18 cellular contexts compared by ENCODE assay signal in the genomic region with DNA sequence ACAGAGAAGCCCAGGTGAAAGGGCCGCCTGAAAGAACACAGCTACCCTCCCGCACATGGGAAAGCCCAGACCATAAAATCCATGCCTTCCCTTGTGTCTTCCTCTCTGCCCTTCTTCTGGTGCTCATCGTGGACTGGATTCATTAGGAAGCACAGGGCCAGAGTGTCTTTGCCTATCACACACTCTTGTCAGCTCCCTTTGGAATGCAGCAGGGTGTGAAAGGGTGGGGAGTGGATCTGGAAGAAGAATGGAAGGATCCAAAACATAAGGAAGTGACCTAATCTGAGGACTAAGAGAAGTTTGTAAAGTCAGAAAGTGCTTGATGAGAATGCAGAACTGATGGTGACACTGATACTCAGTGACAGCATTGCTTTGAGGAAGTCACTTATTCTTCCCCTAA.
DNase-seq lines count a peak whose midpoint lies in the region; TF ChIP-seq lines count a peak whose summit lies in the region.
"Had no signal": no experiment of that assay in that cellular context is flagged by ENCODE, and none has a peak within 500 bp of the region (broad histone marks: within the 10 kb centered on the region; RNA-seq: fewer than 3 reads in every experiment).

No MANE protein-coding gene starts in this region.

- H3K4me3 Mint-ChIP-seq in activated CD4-positive, alpha-beta memory T cell treated with anti-CD3 and anti-CD28 coated beads, Interleukin-2, amount 10 ng/mL, durations not matched to agents 7 days and 5 days, result no peak overlapping the region
- H3K4me3 Mint-ChIP-seq: CD4-positive, alpha-beta memory T cell had no signal

- H2AFZ ChIP-seq in PC-9, result no peak overlapping the region
- H2AFZ ChIP-seq: GM23248 had no signal

- H3K27ac Mint-ChIP-seq in activated CD4-positive, alpha-beta memory T cell treated with anti-CD3 and anti-CD28 coated beads, Interleukin-2, amount 10 ng/mL, durations not matched to agents 7 days and 5 days, result no peak overlapping the region
- H3K27ac Mint-ChIP-seq: CD4-positive, alpha-beta memory T cell had no signal

- TF ChIP-seq CTCF in neutrophil (IDR thresholded peaks at IDR 0.05), result no peak
- TF ChIP-seq CTCF in PC-9 (conservative IDR thresholded peaks at IDR 0.05), result no peak

- H3K9me3 ChIP-seq in neutrophil (no peaks in the 10 kb centered on the region), PC-9 (ENCODE audit: insufficient read depth, low read depth) (no peaks in the 10 kb centered on the region)
- H3K9me3 ChIP-seq: BE2C had no signal

- H3K36me3 ChIP-seq in neutrophil (no peaks in the 10 kb centered on the region), PC-9 (ENCODE audit: low read depth) (no peaks in the 10 kb centered on the region)
- H3K36me3 ChIP-seq: BE2C had no signal

- H3K36me3 Mint-ChIP-seq in activated CD4-positive, alpha-beta memory T cell treated with anti-CD3 and anti-CD28 coated beads, Interleukin-2, amount 10 ng/mL, durations not matched to agents 7 days and 5 days (ENCODE audit: low read depth), result no peaks in the 10 kb centered on the region
- H3K36me3 Mint-ChIP-seq: CD4-positive, alpha-beta memory T cell had no signal

- H3K4me1 ChIP-seq in neutrophil (ENCODE audit: control insufficient read depth in 1 of 2, insufficient read depth in 1 of 2, low read depth in 1 of 2, low read length in 1 of 2) (peaks cover 0 to 6% of the 10 kb centered on the region in 2 experiments), PC-9 (replicated peaks; ENCODE audit: insufficient read depth) (no peaks in the 10 kb centered on the region)
- H3K4me1 ChIP-seq: BE2C had no signal

- no peak overlapping the region for H3K4me2 ChIP-seq in PC-9

- H3K27me3 ChIP-seq in neutrophil, result no peaks in the 10 kb centered on the region
- no peaks in the 10 kb centered on the region for H3K27me3 ChIP-seq in PC-9 (ENCODE audit: insufficient read depth, low read depth)
- H3K27me3 ChIP-seq: BE2C had no signal

- H4K20me1 ChIP-seq in PC-9 (ENCODE audit: insufficient read depth), result no peaks in the 10 kb centered on the region

- H3F3A ChIP-seq in PC-9 (ENCODE audit: insufficient read depth, low read depth), result no peaks in the 10 kb centered on the region

- DNase-seq in MV-4-11 (lab: John Stamatoyannopoulos, UW) (peak; percentile 73), SKM-1 treated with dmso at 0.1 percent for 144 hours (lab: John Stamatoyannopoulos, UW; ENCODE audit: unreplicated experiment) (peak; percentile 28), epithelial cell of prostate (ENCODE audit: low read depth, low spot score) (no peak), HT-29 (ENCODE audit: low spot score) (no peak), PC-9 (no peak)
- DNase-seq in activated CD4-positive, alpha-beta memory T cell treated with anti-CD3 and anti-CD28 coated beads, Interleukin-2, amount 10 ng/mL, durations not matched to agents 7 days and 5 days, result no peak
- DNase-seq: BE2C; CD4-positive, alpha-beta memory T cell; DMS79; GM23248; HCEC 1CT; NCI-H1092 treated with DMSO at 0.1 percent for 48 hours; NCI-H1694; NCI-H226; NCI-H69; NK-92 treated with Interleukin-12 subunit alpha and Interleukin-12 subunit beta, amount 100 ng/mL, for 24 hours had no signal

- no peaks in the 10 kb centered on the region for H3K9me2 ChIP-seq in PC-9 (ENCODE audit: insufficient read depth)

- intact Hi-C loops in PC-9 (cut with micrococcal nuclease; ENCODE audit: unreplicated experiment), result no loop called here

- H3K4me1 Mint-ChIP-seq in activated CD4-positive, alpha-beta memory T cell treated with anti-CD3 and anti-CD28 coated beads, Interleukin-2, amount 10 ng/mL, durations not matched to agents 7 days and 5 days, result no peaks in the 10 kb centered on the region
- H3K4me1 Mint-ChIP-seq: CD4-positive, alpha-beta memory T cell had no signal

- CTCF ChIA-PET in activated CD4-positive, alpha-beta memory T cell treated with anti-CD3 and anti-CD28 coated beads, Interleukin-2, amount 10 ng/mL, durations not matched to agents 7 days and 5 days (lab: Charles Lee), result no interaction called here
- CTCF ChIA-PET in PC-9 (lab: Charles Lee), result no interaction called here

- peaks cover 14% of the 10 kb centered on the region for H3K9me3 Mint-ChIP-seq in activated CD4-positive, alpha-beta memory T cell treated with anti-CD3 and anti-CD28 coated beads, Interleukin-2, amount 10 ng/mL, durations not matched to agents 7 days and 5 days

- peak overlapping the region; percentile 43 for H3K27ac ChIP-seq in epithelial cell of prostate
- peak overlapping the region; percentile 41 for H3K27ac ChIP-seq in neutrophil
- H3K27ac ChIP-seq in PC-9, result no peak overlapping the region
- H3K27ac ChIP-seq: GM23248, HL-60 had no signal

- BruUV-seq in PC-9 (replicated peaks; lab: Mats Ljungman, UMichigan), result no TSS peak

- H3K27me3 Mint-ChIP-seq in activated CD4-positive, alpha-beta memory T cell treated with anti-CD3 and anti-CD28 coated beads, Interleukin-2, amount 10 ng/mL, durations not matched to agents 7 days and 5 days, result no peaks in the 10 kb centered on the region
- H3K27me3 Mint-ChIP-seq: CD4-positive, alpha-beta memory T cell had no signal

- H3K79me2 ChIP-seq in PC-9 (ENCODE audit: low read depth), result no peaks in the 10 kb centered on the region

- POLR2A ChIA-PET in activated CD4-positive, alpha-beta memory T cell treated with anti-CD3 and anti-CD28 coated beads, Interleukin-2, amount 10 ng/mL, durations not matched to agents 7 days and 5 days (lab: Charles Lee), result no interaction called here
- POLR2A ChIA-PET in PC-9 (lab: Charles Lee; ENCODE audit: unreplicated experiment), result no interaction called here

- H3K4me3 ChIP-seq in neutrophil (ENCODE audit: low read depth in 1 of 2, low read length in 1 of 2), result no peak overlapping the region
- no peak overlapping the region for H3K4me3 ChIP-seq in PC-9
- H3K4me3 ChIP-seq: GM23248 had no signal

Comparison
In these comparisons a context has a peak if more than half of its experiments do, and no peak if none do; other contexts are left out.
1. DNase-seq: peak in MV-4-11 (single experiment) and SKM-1 treated with dmso at 0.1 percent for 144 hours (single experiment); none in epithelial cell of prostate (single experiment), HT-29 (single experiment), activated CD4-positive, alpha-beta memory T cell treated with anti-CD3 and anti-CD28 coated beads, Interleukin-2, amount 10 ng/mL, durations not matched to agents 7 days and 5 days (single experiment) and PC-9 (0 of 2).